18 cellular contexts compared by ENCODE assay signal in the genomic region with DNA sequence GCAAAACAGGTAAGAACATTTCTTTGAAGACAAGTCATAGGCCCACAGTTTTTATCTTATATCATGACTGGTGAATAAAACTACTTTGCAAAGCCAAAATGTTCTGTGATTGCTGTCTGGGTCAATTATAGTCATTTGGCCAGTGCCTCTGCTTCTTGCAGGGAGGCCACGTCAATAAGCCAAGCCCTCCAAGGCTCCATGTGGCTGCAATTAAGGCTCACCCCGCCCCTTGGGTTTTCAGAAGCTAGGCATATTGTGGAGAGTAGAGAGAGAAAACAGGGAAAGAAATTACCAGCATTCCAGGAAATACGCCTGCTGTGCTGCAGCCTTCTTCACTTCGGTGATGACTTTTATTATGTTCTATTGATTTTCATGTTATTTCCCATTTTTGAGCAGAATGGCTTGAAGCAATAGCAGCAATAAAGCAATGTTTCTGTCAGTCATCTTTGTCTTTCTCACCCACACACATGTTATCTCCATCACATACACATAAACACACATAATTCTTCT.
"Had no signal": no experiment of that assay in that cellular context is flagged by ENCODE, and none has a peak within 500 bp of the region (broad histone marks: within the 10 kb centered on the region; RNA-seq: fewer than 3 reads in every experiment).

No MANE protein-coding gene starts in this region.

- H3K9me3 ChIP-seq: adrenal gland, psoas muscle, suprapubic skin, upper lobe of right lung had no signal

- H3K27ac ChIP-seq: adrenal gland, coronary artery, psoas muscle, suprapubic skin, upper lobe of right lung had no signal

- H3K4me1 ChIP-seq: adrenal gland, psoas muscle, suprapubic skin, upper lobe of right lung had no signal

- ATAC-seq: activated T-helper 17 cell treated with anti-CD3 and anti-CD28 coated beads, Interleukin-2, amount 50 U/mL, for 72 hours; effector memory CD8-positive, alpha-beta T cell; left cardiac atrium; psoas muscle; stimulated activated naive CD8-positive, alpha-beta T cell treated with anti-CD3 and anti-CD28 coated beads, Interleukin-15, Interleukin-2, amounts not matched to agents 100 U/mL and 50 U/mL, for 24 hours; upper lobe of right lung had no signal

- H3K27me3 ChIP-seq: adrenal gland, suprapubic skin, upper lobe of right lung had no signal

- H3K36me3 ChIP-seq: adrenal gland, suprapubic skin, upper lobe of right lung had no signal

- DNase-seq: activated CD4-positive, alpha-beta T cell treated with anti-CD3 and anti-CD28 coated beads, Interleukin-2, amount 50 U/mL, for 1 hour; activated naive CD4-positive, alpha-beta T cell treated with anti-CD3 and anti-CD28 coated beads, Interleukin-2, amount 10 ng/mL, durations not matched to agents 7 days and 5 days; activated T-cell treated with anti-CD3 and anti-CD28 coated beads for 4 hours; adrenal gland; effector memory CD8-positive, alpha-beta T cell; hypothalamus; immature natural killer cell; left cardiac atrium; naive B cell; psoas muscle; stimulated activated CD4-positive, alpha-beta T cell treated with anti-CD3 and anti-CD28 coated beads, Interleukin-4, amount 100 ng/mL, for 1 hour; stimulated activated CD8-positive, alpha-beta memory T cell treated with anti-CD3 and anti-CD28 coated beads, Interleukin-4, amount 100 ng/mL, for 48 hours; stimulated activated naive CD8-positive, alpha-beta T cell treated with anti-CD3 and anti-CD28 coated beads, Interleukin-15, Interleukin-2, amounts not matched to agents 100 U/mL and 50 U/mL, for 24 hours; upper lobe of right lung had no signal

- H3K4me3 ChIP-seq: adrenal gland, coronary artery, lung, psoas muscle, suprapubic skin, upper lobe of right lung had no signal
